1 cellular context compared by ENCODE assay signal in genomic region chr5:116652196-116652729, GRCh38.
TF ChIP-seq lines count a peak whose summit lies in the region.

No MANE protein-coding gene starts in this region.

TF ChIP-seq in HEK293, 187 proteins besides CTCF, POLR2A, EP300 and RAD21 (continued from another document and continues in another):
- TF ChIP-seq TSHZ1 (tag by site-specific recombination; IDR thresholded peaks at IDR 0.05; ENCODE audit: borderline replicate concordance) (peak; percentile 47; the same call in 1 of the 2 replicates), HOXA7 (CRISPR knock-in tag; IDR thresholded peaks at IDR 0.05; ENCODE audit: borderline replicate concordance) (no peak), ZNF184 (tag by site-specific recombination; IDR thresholded peaks at IDR 0.05) (peak; percentile 82; the same call in 1 of the 2 replicates), PRDM1 (tag by site-specific recombination; IDR thresholded peaks at IDR 0.05) (peak; percentile 67), ZNF302 (tag by site-specific recombination; IDR thresholded peaks at IDR 0.05; ENCODE audit: low read depth) (no peak), IKZF3 (tag by site-specific recombination; IDR thresholded peaks at IDR 0.05) (no peak), ZNF830 (tag by site-specific recombination; IDR thresholded peaks at IDR 0.05; ENCODE audit: low read depth) (no peak), ZNF311 (tag by site-specific recombination; IDR thresholded peaks at IDR 0.05; ENCODE audit: borderline replicate concordance) (no peak), ZNF677 (tag by site-specific recombination; IDR thresholded peaks at IDR 0.05) (no peak), ZNF639 (tag by site-specific recombination; IDR thresholded peaks at IDR 0.05) (no peak), ZNF324 (tag by site-specific recombination; IDR thresholded peaks at IDR 0.05) (no peak), ZNF704 (tag by site-specific recombination; IDR thresholded peaks at IDR 0.05) (no peak), KLF9 (tag by site-specific recombination; IDR thresholded peaks at IDR 0.05; ENCODE audit: low read depth) (no peak), ZNF354C (tag by site-specific recombination; IDR thresholded peaks at IDR 0.05; ENCODE audit: borderline replicate concordance, low read depth) (no peak), ZNF501 (tag by site-specific recombination; IDR thresholded peaks at IDR 0.05) (0 out of 2 replicates have a peak, but pooled peaks have one; percentile 25), ELK4 (IDR thresholded peaks at IDR 0.05; ENCODE audit: borderline replicate concordance, low read depth, low read length) (no peak), ZNF629 (tag by site-specific recombination; IDR thresholded peaks at IDR 0.05) (peak; percentile 66; the same call in 1 of the 2 replicates), ZBTB48 (tag by site-specific recombination; IDR thresholded peaks at IDR 0.05) (no peak), WT1 (tag by site-specific recombination; IDR thresholded peaks at IDR 0.05) (no peak), FEZF1 (tag by site-specific recombination; IDR thresholded peaks at IDR 0.05) (peak; percentile 51), ZNF223 (tag by site-specific recombination; IDR thresholded peaks at IDR 0.05) (no peak), ZBTB11 (tag by site-specific recombination; conservative IDR thresholded peaks at IDR 0.05; ENCODE audit: low read depth) (no peak), ZIC2 (tag by site-specific recombination; IDR thresholded peaks at IDR 0.05) (no peak), ATF2 (tag by site-specific recombination; IDR thresholded peaks at IDR 0.05; ENCODE audit: low read depth) (no peak), ZNF777 (tag by site-specific recombination; IDR thresholded peaks at IDR 0.05; ENCODE audit: borderline replicate concordance) (no peak), ZNF335 (tag by site-specific recombination; conservative IDR thresholded peaks at IDR 0.05) (peak; percentile 12; the same call in 1 of the 2 replicates), ZNF580 (tag by site-specific recombination; IDR thresholded peaks at IDR 0.05) (no peak), ZNF510 (tag by site-specific recombination; IDR thresholded peaks at IDR 0.05; ENCODE audit: insufficient replicate concordance) (no peak), ZNF362 (tag by site-specific recombination; IDR thresholded peaks at IDR 0.05) (peak; percentile 95), EGR2 (tag by site-specific recombination; IDR thresholded peaks at IDR 0.05; ENCODE audit: low read depth) (no peak), KLF1 (tag by site-specific recombination; IDR thresholded peaks at IDR 0.05) (no peak), BCL11A (tag by site-specific recombination; IDR thresholded peaks at IDR 0.05; ENCODE audit: low read depth) (no peak), AEBP2 (tag by site-specific recombination; IDR thresholded peaks at IDR 0.05; ENCODE audit: borderline replicate concordance) (no peak), ZNF518A (tag by site-specific recombination; conservative IDR thresholded peaks at IDR 0.05; ENCODE audit: low read depth) (peak; percentile 53), ZSCAN5A (tag by site-specific recombination; IDR thresholded peaks at IDR 0.05) (no peak)
